Comparison of ENCODE assay signal across 1 cellular context in genomic region chr6:149233056-149233715, GRCh38.
A peak's percentile ranks its signal among the peaks of the same experiment; 100 is the strongest.
TF ChIP-seq lines count a peak whose summit lies in the region.

No MANE protein-coding gene starts in this region.

TF ChIP-seq in K562, 482 proteins besides CTCF, POLR2A, EP300 and RAD21 (continued from another document and continues in another):
- TF ChIP-seq FOXP4 (CRISPR knock-in tag; IDR thresholded peaks at IDR 0.05; ENCODE audit: borderline replicate concordance) = no peak
- no peak for TF ChIP-seq ZKSCAN3 (CRISPR knock-in tag; IDR thresholded peaks at IDR 0.05)
- no peak for TF ChIP-seq ATF7 (IDR thresholded peaks at IDR 0.05)
- no peak for TF ChIP-seq SUPT5H (IDR thresholded peaks at IDR 0.05)
- TF ChIP-seq KLF16 (IDR thresholded peaks at IDR 0.05) = no peak
- TF ChIP-seq JUND (IDR thresholded peaks at IDR 0.05; ENCODE audit: borderline replicate concordance, low read depth, low read length) = peak; percentile 85
- TF ChIP-seq JUND (tag; IDR thresholded peaks at IDR 0.05; ENCODE audit: borderline replicate concordance, low read depth, low read length) = peak; percentile 75; the same call in 2 of the 3 replicates
- no peak for TF ChIP-seq DMBX1 (CRISPR knock-in tag; IDR thresholded peaks at IDR 0.05; ENCODE audit: borderline replicate concordance)
- TF ChIP-seq RBM25 (IDR thresholded peaks at IDR 0.05; ENCODE audit: low read depth, low read length, severe bottlenecking) = no peak
- TF ChIP-seq ATF3 (IDR thresholded peaks at IDR 0.05) = peak; percentile 72
- TF ChIP-seq ATF3 (CRISPR knock-in tag; conservative IDR thresholded peaks at IDR 0.05) = no peak
- no peak for TF ChIP-seq MEF2A (IDR thresholded peaks at IDR 0.05; ENCODE audit: control insufficient read depth, low read depth, low read length)
- no peak for TF ChIP-seq JUNB (CRISPR knock-in tag; conservative IDR thresholded peaks at IDR 0.05)
- TF ChIP-seq HNRNPL (IDR thresholded peaks at IDR 0.05; ENCODE audit: low read depth, low read length) = no peak
- TF ChIP-seq KDM5B (IDR thresholded peaks at IDR 0.05; ENCODE audit: insufficient replicate concordance, low read depth, low read length) = no peak
- no peak for TF ChIP-seq NFIX (CRISPR knock-in tag; IDR thresholded peaks at IDR 0.05; ENCODE audit: low read depth)
- TF ChIP-seq PHF21A (IDR thresholded peaks at IDR 0.05; ENCODE audit: borderline replicate concordance, low read depth) = no peak
- TF ChIP-seq, protein P1, sequence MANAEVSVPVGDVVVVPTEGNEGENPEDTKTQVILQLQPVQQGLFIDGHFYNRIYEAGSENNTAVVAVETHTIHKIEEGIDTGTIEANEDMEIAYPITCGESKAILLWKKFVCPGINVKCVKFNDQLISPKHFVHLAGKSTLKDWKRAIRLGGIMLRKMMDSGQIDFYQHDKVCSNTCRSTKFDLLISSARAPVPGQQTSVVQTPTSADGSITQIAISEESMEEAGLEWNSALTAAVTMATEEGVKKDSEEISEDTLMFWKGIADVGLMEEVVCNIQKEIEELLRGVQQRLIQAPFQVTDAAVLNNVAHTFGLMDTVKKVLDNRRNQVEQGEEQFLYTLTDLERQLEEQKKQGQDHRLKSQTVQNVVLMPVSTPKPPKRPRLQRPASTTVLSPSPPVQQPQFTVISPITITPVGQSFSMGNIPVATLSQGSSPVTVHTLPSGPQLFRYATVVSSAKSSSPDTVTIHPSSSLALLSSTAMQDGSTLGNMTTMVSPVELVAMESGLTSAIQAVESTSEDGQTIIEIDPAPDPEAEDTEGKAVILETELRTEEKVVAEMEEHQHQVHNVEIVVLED (CRISPR knock-in tag; IDR thresholded peaks at IDR 0.05) = no peak
- no peak for TF ChIP-seq GTF2F1 (IDR thresholded peaks at IDR 0.05; ENCODE audit: low read depth, low read length)
- TF ChIP-seq MAFG (tag; conservative IDR thresholded peaks at IDR 0.05) = no peak
- no peak for TF ChIP-seq SETDB1 (IDR thresholded peaks at IDR 0.05; ENCODE audit: low read length)
- peak; percentile 16; the same call in 1 of the 2 replicates for TF ChIP-seq PKNOX1 (IDR thresholded peaks at IDR 0.05)
- TF ChIP-seq MCM2 (IDR thresholded peaks at IDR 0.05; ENCODE audit: low read depth) = no peak
- no peak for TF ChIP-seq FOXK2 (conservative IDR thresholded peaks at IDR 0.05 in 1 of 2, IDR thresholded peaks at IDR 0.05 in 1 of 2; ENCODE audit: low read depth in 2 of 2)
- TF ChIP-seq ATF6 (CRISPR knock-in tag; IDR thresholded peaks at IDR 0.05) = no peak
- TF ChIP-seq KDM4B (IDR thresholded peaks at IDR 0.05; ENCODE audit: borderline replicate concordance in 2 of 2, low read depth in 1 of 2) = no peak
- no peak for TF ChIP-seq E4F1 (CRISPR knock-in tag; IDR thresholded peaks at IDR 0.05; ENCODE audit: borderline replicate concordance)
- TF ChIP-seq REST (CRISPR knock-in tag; IDR thresholded peaks at IDR 0.05; ENCODE audit: low read depth) = no peak
- TF ChIP-seq JUN (IDR thresholded peaks at IDR 0.05; ENCODE audit: borderline replicate concordance, low read depth, low read length) = peak; percentile 35; the same call in 1 of the 2 replicates
- no peak for TF ChIP-seq JUN (CRISPR knock-in tag; IDR thresholded peaks at IDR 0.05; ENCODE audit: borderline replicate concordance)
- 0 out of 2 replicates have a peak, but pooled peaks have one; percentile 19 for TF ChIP-seq HES1 (IDR thresholded peaks at IDR 0.05; ENCODE audit: low read depth)
- no peak for TF ChIP-seq KLF10 (CRISPR knock-in tag; IDR thresholded peaks at IDR 0.05)
- TF ChIP-seq ZNF717 (CRISPR knock-in tag; IDR thresholded peaks at IDR 0.05) = no peak
- TF ChIP-seq ZNF23 (CRISPR knock-in tag; IDR thresholded peaks at IDR 0.05) = no peak
- peak; percentile 93 for TF ChIP-seq ZNF766 (CRISPR knock-in tag; conservative IDR thresholded peaks at IDR 0.05)
- TF ChIP-seq CBX5 (IDR thresholded peaks at IDR 0.05; ENCODE audit: borderline replicate concordance, low read depth) = no peak
- no peak for TF ChIP-seq ZNF644 (tag; IDR thresholded peaks at IDR 0.05; ENCODE audit: low read depth)
- TF ChIP-seq, protein P2, sequence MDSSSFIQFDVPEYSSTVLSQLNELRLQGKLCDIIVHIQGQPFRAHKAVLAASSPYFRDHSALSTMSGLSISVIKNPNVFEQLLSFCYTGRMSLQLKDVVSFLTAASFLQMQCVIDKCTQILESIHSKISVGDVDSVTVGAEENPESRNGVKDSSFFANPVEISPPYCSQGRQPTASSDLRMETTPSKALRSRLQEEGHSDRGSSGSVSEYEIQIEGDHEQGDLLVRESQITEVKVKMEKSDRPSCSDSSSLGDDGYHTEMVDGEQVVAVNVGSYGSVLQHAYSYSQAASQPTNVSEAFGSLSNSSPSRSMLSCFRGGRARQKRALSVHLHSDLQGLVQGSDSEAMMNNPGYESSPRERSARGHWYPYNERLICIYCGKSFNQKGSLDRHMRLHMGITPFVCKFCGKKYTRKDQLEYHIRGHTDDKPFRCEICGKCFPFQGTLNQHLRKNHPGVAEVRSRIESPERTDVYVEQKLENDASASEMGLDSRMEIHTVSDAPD (CRISPR knock-in tag; IDR thresholded peaks at IDR 0.05) = no peak
- no peak for TF ChIP-seq ZNF518B (CRISPR knock-in tag; IDR thresholded peaks at IDR 0.05)
- peak; percentile 5; the same call in 1 of the 2 replicates for TF ChIP-seq CBFA2T3 (IDR thresholded peaks at IDR 0.05)
- no peak for TF ChIP-seq TCF7 (IDR thresholded peaks at IDR 0.05; ENCODE audit: borderline replicate concordance)
